23 cellular contexts compared by ENCODE assay signal in genomic region chr7:103593691-103594090, GRCh38.
A peak's percentile ranks its signal among the peaks of the same experiment; 100 is the strongest.
DNase-seq lines count a peak whose midpoint lies in the region; ATAC-seq and TF ChIP-seq lines count a peak whose summit lies in the region.
"Had no signal": no experiment of that assay in that cellular context is flagged by ENCODE, and none has a peak within 500 bp of the region (broad histone marks: within the 10 kb centered on the region; RNA-seq: fewer than 3 reads in every experiment).

No MANE protein-coding gene starts in this region.

- TF ChIP-seq POLR2A in uterus (IDR thresholded peaks at IDR 0.05), result no peak

- H3K9me3 ChIP-seq in uterus (no peaks in the 10 kb centered on the region), heart right ventricle (no peaks in the 10 kb centered on the region)
- H3K9me3 ChIP-seq: heart left ventricle, suprapubic skin had no signal

- no peak overlapping the region for H3K4me3 ChIP-seq in fibroblast of mammary gland (ENCODE audit: control insufficient read depth, low read depth, low read length)
- H3K4me3 ChIP-seq in uterus, result no peak overlapping the region
- H3K4me3 ChIP-seq in heart right ventricle, result no peak overlapping the region
- H3K4me3 ChIP-seq: heart left ventricle, suprapubic skin had no signal

- 83 to 94% methylated on average over 2 of the region's 2 CpGs for WGBS in heart right ventricle, 2 donors

- intact Hi-C loops in uterus (cut with DNase I; ENCODE audit: low total_unique reads) (no loop called here), heart right ventricle (cut with DNase I) (no loop called here)

- no peaks in the 10 kb centered on the region for H3K36me3 ChIP-seq in uterus
- H3K36me3 ChIP-seq in heart right ventricle, result no peaks in the 10 kb centered on the region
- H3K36me3 ChIP-seq: heart left ventricle, suprapubic skin had no signal

- TF ChIP-seq CTCF in VCaP (conservative IDR thresholded peaks at IDR 0.05) (no peak), fibroblast of mammary gland (conservative IDR thresholded peaks at IDR 0.05; ENCODE audit: control insufficient read depth, insufficient read depth, low read depth, low read length) (no peak), uterus (IDR thresholded peaks at IDR 0.05) (no peak), heart right ventricle (IDR thresholded peaks at IDR 0.05) (no peak)

- H3K27ac ChIP-seq in VCaP (peak overlapping the region; percentile 16; the same call in 1 of the 2 replicates), uterus (no peak overlapping the region), heart right ventricle (no peak overlapping the region)
- H3K27ac ChIP-seq: heart left ventricle, parathyroid adenoma, suprapubic skin had no signal

- DNase-seq in GM04504 (ENCODE audit: low read depth) (peak; percentile 10), fibroblast of mammary gland (ENCODE audit: low read depth) (peak; percentile 18), uterus (no peak), heart right ventricle (no peak), amygdala (lab: John Stamatoyannopoulos, UW) (no peak)
- DNase-seq: activated CD4-positive, alpha-beta T cell treated with anti-CD3 and anti-CD28 coated beads for 36 hours; activated CD8-positive, alpha-beta T cell treated with anti-CD3 and anti-CD28 coated beads, Interleukin-2, amount 10 ng/mL, durations not matched to agents 7 days and 5 days; AML-193; caudate nucleus; CD8-positive, alpha-beta memory T cell; DMS 273 treated with DMSO at 0.1 percent for 48 hours; heart left ventricle; NCI-H146; right cardiac atrium; RPMI8226; stimulated activated CD4-positive, alpha-beta T cell treated with anti-CD3 and anti-CD28 coated beads, Interleukin-4, amount 100 ng/mL, for 4 hours; T-helper 17 cell had no signal

- H3K27me3 ChIP-seq in uterus (no peaks in the 10 kb centered on the region), heart right ventricle (peaks cover 0 to 10% (median 0%) of the 10 kb centered on the region in 7 donors)
- H3K27me3 ChIP-seq: suprapubic skin had no signal

- ATAC-seq in GM21526 (IDR thresholded peaks at IDR 0.05; ENCODE audit: low FRiP score, unreplicated experiment) (no peak), heart right ventricle (no peak)
- ATAC-seq: activated CD4-positive, alpha-beta T cell treated with anti-CD3 and anti-CD28 coated beads for 36 hours; activated CD8-positive, alpha-beta T cell treated with anti-CD3 and anti-CD28 coated beads, Interleukin-2, amount 10 ng/mL, durations not matched to agents 7 days and 5 days; heart left ventricle; right cardiac atrium; SK-N-SH treated with all-trans-retinoic acid at 6 μM for 48 hours; stimulated activated memory B cell treated with anti-CD40 and anti-IgM and Interleukin-4, amounts not matched to agents 10 μg/mL and 1 μg/mL and 100 μg/mL, for 72 hours; T-helper 17 cell had no signal

- no peaks in the 10 kb centered on the region for H3K4me1 ChIP-seq in uterus
- H3K4me1 ChIP-seq in heart right ventricle, result no peaks in the 10 kb centered on the region
- H3K4me1 ChIP-seq: heart left ventricle, parathyroid adenoma, suprapubic skin had no signal

Comparison
In these comparisons a context has a peak if more than half of its experiments do, and no peak if none do; other contexts are left out.
1. DNase-seq: peak in GM04504 (single experiment) and fibroblast of mammary gland (single experiment); none in uterus (0 of 2), heart right ventricle (0 of 2) and amygdala (0 of 56).